13 cellular contexts compared by ENCODE assay signal in the genomic region with DNA sequence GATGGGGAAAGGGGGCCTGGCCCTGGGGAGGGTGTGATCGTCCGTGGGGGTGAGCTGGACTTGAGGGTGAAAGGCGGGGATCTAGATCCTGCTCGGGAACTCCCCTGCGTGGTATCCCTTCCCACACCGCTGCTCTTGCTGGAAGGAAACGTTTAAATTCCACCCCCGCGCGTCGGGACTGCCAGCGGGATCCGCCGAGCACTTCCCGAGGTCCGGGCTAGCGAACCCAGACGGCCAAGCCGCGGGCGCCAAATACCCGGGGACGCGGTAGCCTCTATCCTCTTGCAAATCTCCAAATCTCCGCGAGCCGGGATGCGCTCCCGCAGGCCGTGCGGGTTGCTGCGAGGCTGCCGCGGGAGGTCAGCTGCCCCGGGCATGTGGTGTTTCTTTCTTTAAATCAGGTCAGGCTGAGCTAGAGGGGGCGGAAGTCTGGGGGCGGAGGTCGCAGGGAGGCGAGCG. TPM values are rescaled to one million over a fixed set of nuclear protein-coding genes. Genes with fewer than 3 reads are reported as not detected.
DNase-seq lines count a peak whose midpoint lies in the region; ATAC-seq, FAIRE-seq and TF ChIP-seq lines count a peak whose summit lies in the region.
"Had no signal": no experiment of that assay in that cellular context is flagged by ENCODE, and none has a peak within 500 bp of the region (broad histone marks: within the 10 kb centered on the region; RNA-seq: fewer than 3 reads in every experiment).

No MANE protein-coding gene starts in this region.

- peaks cover 65% of the 10 kb centered on the region for H3K27me3 ChIP-seq in ACC112 (ENCODE audit: insufficient read depth, low read length)
- peaks cover 5 to 97% (median 16%) of the 10 kb centered on the region in 4 donors for H3K27me3 ChIP-seq in esophagus squamous epithelium
- no peaks in the 10 kb centered on the region for H3K27me3 ChIP-seq in pancreas
- peaks cover 29% of the 10 kb centered on the region for H3K27me3 ChIP-seq in osteoblast (ENCODE audit: insufficient read depth, low read length)

- H3K9me3 ChIP-seq in esophagus squamous epithelium (no peaks in the 10 kb centered on the region), pancreas (no peaks in the 10 kb centered on the region), osteoblast (ENCODE audit: low read depth, low read length) (no peaks in the 10 kb centered on the region)

- no peak for TF ChIP-seq CTCF in esophagus squamous epithelium (IDR thresholded peaks at IDR 0.05)
- no peak for TF ChIP-seq CTCF in pancreas (IDR thresholded peaks at IDR 0.05)
- no peak for TF ChIP-seq CTCF in osteoblast (IDR thresholded peaks at IDR 0.05; ENCODE audit: extremely low read depth, low read depth, low read length)

- ATAC-seq in pancreas = no peak
- no peak for ATAC-seq in HG02981 (IDR thresholded peaks at IDR 0.05; ENCODE audit: unreplicated experiment)
- ATAC-seq: HCT116 had no signal

- in situ Hi-C loops in KBM-7 (cut with MboI; ENCODE audit: low pct_unique_long_range_greater_than_20kb, low sequenced_read_pairs) = no loop called here

- peaks cover 7% of the 10 kb centered on the region for H4K20me1 ChIP-seq in osteoblast (ENCODE audit: insufficient read depth, low read length)

- no peak overlapping the region for H3K27ac ChIP-seq in ACC112 (ENCODE audit: low read depth, low read length)
- H3K27ac ChIP-seq in esophagus squamous epithelium = no peak overlapping the region
- H3K27ac ChIP-seq in pancreas = no peak overlapping the region
- H3K27ac ChIP-seq in osteoblast (ENCODE audit: low read depth, low read length) = no peak overlapping the region
- H3K27ac ChIP-seq: SK-N-MC had no signal

- H3K4me3 ChIP-seq in ACC112 (ENCODE audit: low read depth, low read length) (peak overlapping the region; percentile 69), esophagus squamous epithelium (peak overlapping the region in 3 of 4 donors; percentile 25 to 50 (median 40)), pancreas (peak overlapping the region in 3 of 4 donors; percentile 25 to 58 (median 46)), osteoblast (ENCODE audit: insufficient read depth, low read length) (no peak overlapping the region)

- no peaks in the 10 kb centered on the region for H3K79me2 ChIP-seq in ACC112 (ENCODE audit: control insufficient read depth, insufficient read depth, low read length, unreplicated experiment)
- no peaks in the 10 kb centered on the region for H3K79me2 ChIP-seq in osteoblast (ENCODE audit: insufficient read depth, low read length)

- H3K36me3 ChIP-seq in ACC112 (ENCODE audit: insufficient read depth, low read length) (no peaks in the 10 kb centered on the region), esophagus squamous epithelium (no peaks in the 10 kb centered on the region), pancreas (no peaks in the 10 kb centered on the region), osteoblast (ENCODE audit: insufficient read depth, low read length) (no peaks in the 10 kb centered on the region)

- H3K4me1 ChIP-seq in ACC112 (ENCODE audit: control insufficient read depth, insufficient read depth, low read length, unreplicated experiment) (peaks cover 4% of the 10 kb centered on the region), esophagus squamous epithelium (peaks cover 0 to 40% (median 10%) of the 10 kb centered on the region in 3 donors), pancreas (peaks cover 0 to 14% (median 10%) of the 10 kb centered on the region in 3 donors), osteoblast (ENCODE audit: insufficient read depth, low read length) (peaks cover 14% of the 10 kb centered on the region)

- no peak for FAIRE-seq in pancreas (lab: Jason Lieb, UNC)

- intact Hi-C loops in esophagus squamous epithelium (cut with DNase I) (no loop called here), pancreas (cut with DNase I) (no loop called here)

- WGBS in esophagus squamous epithelium, 2 donors = 0% methylated on average over 2 of the region's 40 CpGs; no CpG with 5 or more reads in 1 of the 2 donors
- 1% methylated on average over 38 to 40 of the region's 40 CpGs for WGBS in pancreas, 2 donors

- peak; percentile 32 for DNase-seq in LHCN-M2 (ENCODE audit: low read depth)
- DNase-seq in esophagus squamous epithelium (lab: John Stamatoyannopoulos, UW) = no peak
- DNase-seq in pancreas = peak in 1 of 6 donors; percentile 66
- no peak for DNase-seq in KBM-7
- no peak for DNase-seq in osteoblast (ENCODE audit: insufficient read length, low spot score, missing footprints)
- no peak for DNase-seq in activated T-cell treated with anti-CD3 and anti-CD28 coated beads for 4 hours
- DNase-seq: activated CD4-positive, alpha-beta T cell treated with anti-CD3 and anti-CD28 coated beads for 48 hours; CD4-positive, CD25-positive, alpha-beta regulatory T cell; stimulated activated CD4-positive, alpha-beta T cell treated with anti-CD3 and anti-CD28 coated beads, Interleukin-2, amount 100 ng/mL, for 48 hours had no signal

- peak overlapping the region; percentile 50 for H2AFZ ChIP-seq in ACC112 (ENCODE audit: low read length, unreplicated experiment)
- no peak overlapping the region for H2AFZ ChIP-seq in osteoblast (ENCODE audit: low read length)

- no peak for TF ChIP-seq POLR2A in esophagus squamous epithelium (IDR thresholded peaks at IDR 0.05)

- H3K4me2 ChIP-seq in osteoblast (ENCODE audit: insufficient read depth, low read length) = no peak overlapping the region

RNA-seq across cellular contexts. Expression of gene NPTX2, which starts 0.9 kb away (rescaled TPM):
- total RNA-seq in LHCN-M2 (2014; rRNA removed) (3,060 and 3,846 TPM in 2 replicates), esophagus squamous epithelium (1 to 10 TPM; 1.6 to 9.7 (median 2.9) TPM), pancreas (10 to 100 TPM in 5 of 6 donors, 1 to 10 TPM in 1; 7.2 to 29.9 (median 17.2) TPM), osteoblast (1.1 and 2.4 TPM in 2 replicates)
- 307 TPM for polyA plus RNA-seq in LHCN-M2 (2012)
- polyA plus RNA-seq in pancreas = 10 to 100 TPM in 1 of 2 donors, 1 to 10 TPM in 1; 6.5 to 47.7 TPM
- total RNA-seq: CD4-positive, CD25-positive, alpha-beta regulatory T cell had no signal
- polyA plus RNA-seq: CD4-positive, CD25-positive, alpha-beta regulatory T cell had no signal

Comparison
In these comparisons a context has a peak if more than half of its experiments do, and no peak if none do; other contexts are left out.
1. RNA of gene NPTX2, which starts 0.9 kb away (total RNA-seq): 3,060 to 3,846 TPM in LHCN-M2; 7.2 to 29.9 TPM in pancreas, 1.6 to 9.7 TPM in esophagus squamous epithelium and 1.1 to 2.4 TPM in osteoblast; every median in the first group is over 10 times any median in the second.